ENCODE assay signal across 28 cellular contexts in the genomic region with DNA sequence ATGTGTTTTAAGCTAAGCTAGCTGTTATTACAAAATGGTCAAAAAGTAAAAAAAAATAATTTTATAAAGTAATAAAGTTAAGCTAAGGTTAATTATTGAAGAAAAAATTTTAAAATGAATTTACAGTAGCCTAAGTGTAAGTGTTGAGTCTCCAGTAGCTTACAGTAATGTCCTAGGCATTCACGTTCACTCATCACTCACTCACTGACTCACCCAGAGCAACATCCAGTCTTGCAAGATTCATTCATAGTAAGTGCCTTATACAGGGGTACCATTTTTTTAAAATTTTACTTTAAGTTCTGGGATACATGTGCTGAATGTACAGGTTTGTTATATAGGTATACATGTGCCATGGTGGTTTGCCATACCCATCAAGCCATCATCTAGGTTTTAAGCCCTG. TPM values are rescaled to one million over a fixed set of nuclear protein-coding genes. Genes with fewer than 3 reads are reported as not detected.
DNase-seq lines count a peak whose midpoint lies in the region; ATAC-seq and TF ChIP-seq lines count a peak whose summit lies in the region.
"Had no signal": no experiment of that assay in that cellular context is flagged by ENCODE, and none has a peak within 500 bp of the region (broad histone marks: within the 10 kb centered on the region; RNA-seq: fewer than 3 reads in every experiment).

No MANE protein-coding gene starts in this region.

- H3K9me3 ChIP-seq in RWPE2 (ENCODE audit: severe bottlenecking) (no peaks in the 10 kb centered on the region), upper lobe of left lung (no peaks in the 10 kb centered on the region)
- H3K9me3 ChIP-seq: SJSA1 had no signal

- TF ChIP-seq POLR2A in upper lobe of left lung (IDR thresholded peaks at IDR 0.05), result no peak

- TF ChIP-seq EP300 in upper lobe of left lung (IDR thresholded peaks at IDR 0.05), result no peak

- DNase-seq in A172 (ENCODE audit: low spot score), result peak; percentile 11
- peak; percentile 31 for DNase-seq in HS-5 (ENCODE audit: low read depth)
- no peak for DNase-seq in RWPE2 (ENCODE audit: low spot score)
- peak; percentile 10 for DNase-seq in glomerular visceral epithelial cell (ENCODE audit: extremely low spot score)
- DNase-seq in NCI-H510A treated with DMSO at 0.1 percent for 48 hours (lab: John Stamatoyannopoulos, UW), result no peak
- DNase-seq in upper lobe of left lung, result no peak
- DNase-seq: 8988T; Calu3; CD8-positive, alpha-beta memory T cell; DMS153; NCI-H1092 treated with DMSO at 0.1 percent for 48 hours; NCI-H1436 treated with DMSO at 0.1 percent for 48 hours; NCI-H1930; NCI-H2227 treated with DMSO at 0.1 percent for 48 hours; NCI-H524; NCI-H774; NK-92 treated with Interleukin-12 subunit alpha and Interleukin-12 subunit beta, amount 100 ng/mL, for 24 hours; T-helper 1 cell had no signal

- H3K27me3 ChIP-seq in RWPE2 (ENCODE audit: insufficient read depth, poor library complexity, severe bottlenecking) (no peaks in the 10 kb centered on the region), upper lobe of left lung (no peaks in the 10 kb centered on the region)
- H3K27me3 ChIP-seq: SJSA1 had no signal

- H3K4me3 ChIP-seq in RWPE2 (ENCODE audit: severe bottlenecking), result no peak overlapping the region
- H3K4me3 ChIP-seq in upper lobe of left lung, result no peak overlapping the region
- H3K4me3 ChIP-seq: K562, SJSA1 had no signal

- 40 to 91% methylated on average over 1 of the region's 1 CpG for WGBS in upper lobe of left lung, 2 donors

- H3K36me3 ChIP-seq in RWPE2 (ENCODE audit: low read depth), result no peaks in the 10 kb centered on the region
- H3K36me3 ChIP-seq in upper lobe of left lung, result no peaks in the 10 kb centered on the region
- H3K36me3 ChIP-seq: SJSA1 had no signal

- H3K27ac ChIP-seq in RWPE2 (ENCODE audit: poor library complexity, severe bottlenecking) (no peak overlapping the region), upper lobe of left lung (no peak overlapping the region)
- H3K27ac ChIP-seq: C4-2B, SJSA1 had no signal

- H3K4me1 ChIP-seq in RWPE2 (ENCODE audit: insufficient read depth, poor library complexity, severe bottlenecking) (no peaks in the 10 kb centered on the region), upper lobe of left lung (no peaks in the 10 kb centered on the region)
- H3K4me1 ChIP-seq: SJSA1 had no signal

- ATAC-seq in RWPE2 (ENCODE audit: low read depth) (peak; percentile 73), HG03108 (IDR thresholded peaks at IDR 0.05; ENCODE audit: unreplicated experiment) (no peak), GM21576 (IDR thresholded peaks at IDR 0.05; ENCODE audit: unreplicated experiment) (no peak), upper lobe of left lung (ENCODE audit: low FRiP score in 2 of 2) (no peak)
- ATAC-seq: HCT116, HepG2, K562, Panc1 had no signal

- TF ChIP-seq CTCF in RWPE2 (IDR thresholded peaks at IDR 0.05; ENCODE audit: poor library complexity, severe bottlenecking), result no peak
- TF ChIP-seq CTCF in upper lobe of left lung (IDR thresholded peaks at IDR 0.05), result no peak

RNA-seq across cellular contexts. Expression of a gene that starts 11.6 kb away (rescaled TPM):
- total RNA-seq in A172 (2014; rRNA removed; shearing (Covaris generic)), result not detected in 2 replicates
- not detected for total RNA-seq in upper lobe of left lung
- total RNA-seq: Calu3; CD8-positive, alpha-beta memory T cell; H1; HepG2; LHCN-M2; SJSA1 had no signal

RNA-seq across cellular contexts. Expression of a gene that starts 34.8 kb away (rescaled TPM):
- not detected in 2 replicates for total RNA-seq in A172 (2014; rRNA removed; shearing (Covaris generic))
- not detected for total RNA-seq in upper lobe of left lung
- total RNA-seq: Calu3; CD8-positive, alpha-beta memory T cell; H1; HepG2; LHCN-M2; SJSA1 had no signal

RNA-seq across cellular contexts. Expression of a gene that starts 41.5 kb away (rescaled TPM):
- total RNA-seq in A172 (2014; rRNA removed; shearing (Covaris generic)), result not detected in 2 replicates
- total RNA-seq in upper lobe of left lung, result not detected
- total RNA-seq: Calu3; CD8-positive, alpha-beta memory T cell; H1; HepG2; LHCN-M2; SJSA1 had no signal

RNA-seq across cellular contexts. Expression of a gene that starts 51.1 kb away (rescaled TPM):
- total RNA-seq in A172 (2014; rRNA removed; shearing (Covaris generic)), result not detected in 2 replicates
- total RNA-seq in upper lobe of left lung, result 1 to 10 TPM in 1 of 6 donors, under 1 TPM in 1, not detected in 4; 0.46 to 1.1 TPM
- total RNA-seq: Calu3; CD8-positive, alpha-beta memory T cell; H1; HepG2; LHCN-M2; SJSA1 had no signal

Comparison
In these comparisons a context has a peak if more than half of its experiments do, and no peak if none do; other contexts are left out.
1. DNase-seq: peak in A172 (single experiment), HS-5 (single experiment) and glomerular visceral epithelial cell (single experiment); none in RWPE2 (single experiment), NCI-H510A treated with DMSO at 0.1 percent for 48 hours (single experiment) and upper lobe of left lung (0 of 2).